Comparison of ENCODE assay signal across 8 cellular contexts in the genomic region with DNA sequence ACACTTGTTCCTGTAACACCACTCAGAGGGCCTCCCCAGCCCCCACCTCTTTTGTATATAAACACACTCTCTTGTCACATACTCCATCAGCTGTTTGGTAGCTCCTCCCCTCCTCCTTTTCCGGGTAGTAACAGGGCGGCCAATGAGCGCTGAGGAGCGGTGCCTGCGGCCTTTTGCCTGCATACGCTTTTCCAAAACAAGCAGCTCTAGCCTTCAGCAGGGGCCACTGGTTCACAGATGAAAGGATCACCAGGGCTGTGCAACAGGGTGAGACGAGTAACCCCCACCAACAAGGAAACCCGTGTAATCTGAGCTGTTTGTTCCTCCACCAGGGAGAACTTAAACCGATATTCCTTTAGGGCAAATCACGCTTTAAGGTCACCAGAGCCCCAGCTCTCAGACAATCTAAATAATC.
DNase-seq lines count a peak whose midpoint lies in the region; TF ChIP-seq lines count a peak whose summit lies in the region.

No MANE protein-coding gene starts in this region.

- TF ChIP-seq CTCF in HFF-Myc (IDR thresholded peaks at IDR 0.05; ENCODE audit: low read depth, low read length, missing control alignments): no peak

- peak overlapping the region; percentile 80 for H3K4me3 ChIP-seq in HFF-Myc (replicated peaks; ENCODE audit: low read depth, low read length)

- DNase-seq in GM04503 (ENCODE audit: low read depth) (peak; percentile 52), HFF-Myc (ENCODE audit: extremely low read depth, low read depth) (peak; percentile 94), NCI-H1105 (lab: John Stamatoyannopoulos, UW) (peak; percentile 83), T-helper 9 cell (peak; percentile 68), astrocyte of the hippocampus (ENCODE audit: low read depth, low spot score) (peak; percentile 96), hypothalamus (lab: John Stamatoyannopoulos, UW) (peak; percentile 38 to 94 (median 79)), retina (peak; percentile 83), RKO (ENCODE audit: low spot score) (no peak)
